In genomic region chr3:188497021-188497420, GRCh38 we compare ENCODE assay signal across 29 cellular contexts.
DNase-seq lines count a peak whose midpoint lies in the region; ATAC-seq, FAIRE-seq and TF ChIP-seq lines count a peak whose summit lies in the region.
"Had no signal": no experiment of that assay in that cellular context is flagged by ENCODE, and none has a peak within 500 bp of the region (broad histone marks: within the 10 kb centered on the region; RNA-seq: fewer than 3 reads in every experiment).

No MANE protein-coding gene starts in this region.

- no peaks in the 10 kb centered on the region for H3K9me2 ChIP-seq in MM.1S (replicated peaks; ENCODE audit: insufficient read depth, low read length)

- no peak overlapping the region for H3K4me3 ChIP-seq in BLaER1 treated with 17β-estradiol and CSF1 and Interleukin-3, amounts not matched to agents 10 nM and 100 nM
- H3K4me3 ChIP-seq in astrocyte (ENCODE audit: insufficient read depth, low read depth, low read length) (no peak overlapping the region), osteoblast (ENCODE audit: insufficient read depth, low read length) (no peak overlapping the region), MM.1S (ENCODE audit: low read length) (no peak overlapping the region)
- H3K4me3 ChIP-seq: cardiac muscle cell, sigmoid colon had no signal

- peaks cover 0 to 24% (median 7%) of the 10 kb centered on the region in 11 experiments; a peak in 11 of 22 replicates for H3K36me3 ChIP-seq in BLaER1 treated with 17β-estradiol and CSF1 and Interleukin-3, amounts not matched to agents 10 nM and 100 nM
- H3K36me3 ChIP-seq in astrocyte (ENCODE audit: insufficient read depth, low read length) (no peaks in the 10 kb centered on the region), osteoblast (ENCODE audit: insufficient read depth, low read length) (no peaks in the 10 kb centered on the region), MM.1S (replicated peaks; ENCODE audit: insufficient read depth, low read length) (no peaks in the 10 kb centered on the region)
- H3K36me3 ChIP-seq: cardiac muscle cell had no signal

- H3F3A ChIP-seq in MM.1S (ENCODE audit: insufficient read depth, low read length): no peaks in the 10 kb centered on the region

- H3K9me3 ChIP-seq in BLaER1 treated with 17β-estradiol and CSF1 and Interleukin-3, amounts not matched to agents 10 nM and 100 nM (replicated peaks in 1 of 11): peaks cover 11 to 22% (median 16%) of the 10 kb centered on the region in 11 experiments
- H3K9me3 ChIP-seq in astrocyte (ENCODE audit: insufficient read depth, low read depth, low read length) (no peaks in the 10 kb centered on the region), osteoblast (ENCODE audit: low read depth, low read length) (no peaks in the 10 kb centered on the region), MM.1S (replicated peaks; ENCODE audit: insufficient read depth, low read length) (no peaks in the 10 kb centered on the region)
- H3K9me3 ChIP-seq: sigmoid colon had no signal

- no peak overlapping the region for H3K4me3 Mint-ChIP-seq in astrocyte (ENCODE audit: unreplicated experiment)
- no peak overlapping the region for H3K4me3 Mint-ChIP-seq in activated T-helper 17 cell treated with anti-CD3 and anti-CD28 coated beads, Interleukin-2, amount 50 U/mL, for 72 hours
- H3K4me3 Mint-ChIP-seq: activated CD4-positive, alpha-beta T cell treated with anti-CD3 and anti-CD28 coated beads, Interleukin-2, amount 10 ng/mL, durations not matched to agents 7 days and 5 days; activated naive CD4-positive, alpha-beta T cell treated with anti-CD3 and anti-CD28 coated beads, Interleukin-2, amount 10 ng/mL, durations not matched to agents 7 days and 5 days; activated T-cell treated with anti-CD3 and anti-CD28 coated beads, Interleukin-2, amount 50 U/mL, for 72 hours; dendritic cell treated with granulocyte-macrophage colony-stimulating factor and Interleukin-4, amounts not matched to agents 40 ng/mL and 50 ng/mL, for 4 days; HFFc6; T-helper 2 cell treated with Interferon-gamma antibody and Interleukin-4, amounts not matched to agents 5 μg/mL and 100 μg/mL, for 36 hours had no signal

- no peak overlapping the region for H3K9ac ChIP-seq in BLaER1 treated with 17β-estradiol and CSF1 and Interleukin-3, amounts not matched to agents 10 nM and 100 nM
- H3K9ac ChIP-seq in astrocyte (ENCODE audit: low read length) (no peak overlapping the region), MM.1S (ENCODE audit: low read length) (no peak overlapping the region)

- H3K27ac Mint-ChIP-seq in astrocyte (ENCODE audit: unreplicated experiment): no peak overlapping the region
- H3K27ac Mint-ChIP-seq in activated T-helper 17 cell treated with anti-CD3 and anti-CD28 coated beads, Interleukin-2, amount 50 U/mL, for 72 hours: no peak overlapping the region
- H3K27ac Mint-ChIP-seq: activated CD4-positive, alpha-beta T cell treated with anti-CD3 and anti-CD28 coated beads, Interleukin-2, amount 10 ng/mL, durations not matched to agents 7 days and 5 days; activated naive CD4-positive, alpha-beta T cell treated with anti-CD3 and anti-CD28 coated beads, Interleukin-2, amount 10 ng/mL, durations not matched to agents 7 days and 5 days; activated T-cell treated with anti-CD3 and anti-CD28 coated beads, Interleukin-2, amount 50 U/mL, for 72 hours; HFFc6; progenitor cell of endocrine pancreas; T-helper 2 cell treated with Interferon-gamma antibody and Interleukin-4, amounts not matched to agents 5 μg/mL and 100 μg/mL, for 36 hours had no signal

- peaks cover 7% of the 10 kb centered on the region for H3K4me1 Mint-ChIP-seq in astrocyte (ENCODE audit: low read depth, unreplicated experiment)
- no peaks in the 10 kb centered on the region for H3K4me1 Mint-ChIP-seq in activated T-helper 17 cell treated with anti-CD3 and anti-CD28 coated beads, Interleukin-2, amount 50 U/mL, for 72 hours
- H3K4me1 Mint-ChIP-seq: activated naive CD4-positive, alpha-beta T cell treated with anti-CD3 and anti-CD28 coated beads, Interleukin-2, amount 10 ng/mL, durations not matched to agents 7 days and 5 days had no signal

- H3K79me2 ChIP-seq in astrocyte (ENCODE audit: insufficient read depth, low read length): peaks cover 72% of the 10 kb centered on the region
- peaks cover 27% of the 10 kb centered on the region for H3K79me2 ChIP-seq in osteoblast (ENCODE audit: insufficient read depth, low read length)
- H3K79me2 ChIP-seq in MM.1S (ENCODE audit: low read length): no peaks in the 10 kb centered on the region

- no peaks in the 10 kb centered on the region for H4K20me1 ChIP-seq in BLaER1 treated with 17β-estradiol and CSF1 and Interleukin-3, amounts not matched to agents 10 nM and 100 nM
- H4K20me1 ChIP-seq in astrocyte (ENCODE audit: insufficient read depth, low read length) (peaks cover 7% of the 10 kb centered on the region), osteoblast (ENCODE audit: insufficient read depth, low read length) (no peaks in the 10 kb centered on the region), MM.1S (ENCODE audit: insufficient read depth, low read length) (no peaks in the 10 kb centered on the region)

- no peaks in the 10 kb centered on the region for H3K9me3 Mint-ChIP-seq in astrocyte (ENCODE audit: unreplicated experiment)
- peaks cover under 1% of the 10 kb centered on the region for H3K9me3 Mint-ChIP-seq in activated T-helper 17 cell treated with anti-CD3 and anti-CD28 coated beads, Interleukin-2, amount 50 U/mL, for 72 hours

- H3K27ac ChIP-seq in BLaER1 treated with 17β-estradiol and CSF1 and Interleukin-3, amounts not matched to agents 10 nM and 100 nM: 0 out of 22 replicates have a peak overlapping the region, but pooled peaks of 1 of the 11 experiments have one; percentile 9
- H3K27ac ChIP-seq in astrocyte (ENCODE audit: low read depth, low read length) (no peak overlapping the region), osteoblast (ENCODE audit: low read depth, low read length) (no peak overlapping the region), MM.1S (ENCODE audit: low read length) (no peak overlapping the region)
- H3K27ac ChIP-seq: cardiac muscle cell, sigmoid colon, VCaP had no signal

- DNase-seq in LHCN-M2 (ENCODE audit: low read depth): peak; percentile 82
- DNase-seq in astrocyte (ENCODE audit: low read depth): no peak
- peak; percentile 80 for DNase-seq in osteoblast (ENCODE audit: insufficient read length, low spot score, missing footprints)
- DNase-seq in NCI-H1930 (lab: John Stamatoyannopoulos, UW): no peak
- DNase-seq in stimulated activated naive CD4-positive, alpha-beta T cell (lab: John Stamatoyannopoulos, UW): no peak
- DNase-seq in MM.1S: no peak
- DNase-seq: activated CD4-positive, alpha-beta T cell treated with anti-CD3 and anti-CD28 coated beads, Interleukin-2, amount 10 ng/mL, durations not matched to agents 7 days and 5 days; activated naive CD4-positive, alpha-beta T cell treated with anti-CD3 and anti-CD28 coated beads, Interleukin-2, amount 10 ng/mL, durations not matched to agents 7 days and 5 days; activated T-cell treated with anti-CD3 and anti-CD28 coated beads, Interleukin-2, amount 50 U/mL, for 72 hours; amniotic stem cell; C1 segment of cervical spinal cord; head of caudate nucleus; HFFc6; KBM-7; MV-4-11; NCI-H1694; NCI-H2171 treated with DMSO at 0.1 percent for 48 hours; NCI-H526 treated with DMSO at 0.1 percent for 48 hours; RPMI8226; sigmoid colon; trophoblast cell had no signal

- H3K36me3 Mint-ChIP-seq in astrocyte (ENCODE audit: low read depth, unreplicated experiment): peaks cover 9% of the 10 kb centered on the region
- peaks cover 7% of the 10 kb centered on the region for H3K36me3 Mint-ChIP-seq in activated T-helper 17 cell treated with anti-CD3 and anti-CD28 coated beads, Interleukin-2, amount 50 U/mL, for 72 hours (ENCODE audit: low read depth)

- H3K4me1 ChIP-seq in BLaER1 treated with 17β-estradiol and CSF1 and Interleukin-3, amounts not matched to agents 10 nM and 100 nM: peaks cover 7 to 59% (median 18%) of the 10 kb centered on the region in 10 experiments
- H3K4me1 ChIP-seq in astrocyte (ENCODE audit: insufficient read depth, low read length): no peaks in the 10 kb centered on the region
- H3K4me1 ChIP-seq in osteoblast (ENCODE audit: insufficient read depth, low read length): peaks cover 9% of the 10 kb centered on the region
- H3K4me1 ChIP-seq in MM.1S (ENCODE audit: low read length): no peaks in the 10 kb centered on the region

- no peak for ATAC-seq in activated T-helper 17 cell treated with anti-CD3 and anti-CD28 coated beads, Interleukin-2, amount 50 U/mL, for 72 hours (replicated peaks)
- ATAC-seq: activated T-cell treated with anti-CD3 and anti-CD28 coated beads, Interleukin-2, amount 50 U/mL, for 72 hours had no signal

- TF ChIP-seq CTCF in astrocyte (IDR thresholded peaks at IDR 0.05; ENCODE audit: insufficient read depth, low read depth, low read length): no peak
- TF ChIP-seq CTCF in osteoblast (IDR thresholded peaks at IDR 0.05; ENCODE audit: extremely low read depth, low read depth, low read length): no peak
- no peak for TF ChIP-seq CTCF in MM.1S (IDR thresholded peaks at IDR 0.05; ENCODE audit: low read length)

- H3K27me3 ChIP-seq in BLaER1 treated with 17β-estradiol and CSF1 and Interleukin-3, amounts not matched to agents 10 nM and 100 nM: no peaks in the 10 kb centered on the region
- no peaks in the 10 kb centered on the region for H3K27me3 ChIP-seq in astrocyte (ENCODE audit: insufficient read depth, low read length)
- no peaks in the 10 kb centered on the region for H3K27me3 ChIP-seq in osteoblast (ENCODE audit: insufficient read depth, low read length)
- no peaks in the 10 kb centered on the region for H3K27me3 ChIP-seq in MM.1S (replicated peaks; ENCODE audit: insufficient read depth, low read length)
- H3K27me3 ChIP-seq: cardiac muscle cell, sigmoid colon had no signal

- peak; percentile 17 for FAIRE-seq in astrocyte (lab: Jason Lieb, UNC)
- FAIRE-seq: GM19239 had no signal

- H2AFZ ChIP-seq in astrocyte (ENCODE audit: low read depth, low read length): no peak overlapping the region
- H2AFZ ChIP-seq in osteoblast (ENCODE audit: low read length): no peak overlapping the region
- no peak overlapping the region for H2AFZ ChIP-seq in MM.1S (ENCODE audit: low read length)

- peak overlapping the region in 7 of 11 experiments; percentile 14 to 51 (median 43); a peak in 10 of 22 replicates for H3K4me2 ChIP-seq in BLaER1 treated with 17β-estradiol and CSF1 and Interleukin-3, amounts not matched to agents 10 nM and 100 nM
- H3K4me2 ChIP-seq in astrocyte (ENCODE audit: low read length) (no peak overlapping the region), osteoblast (ENCODE audit: insufficient read depth, low read length) (no peak overlapping the region), MM.1S (ENCODE audit: low read depth, low read length) (no peak overlapping the region)

- H3K27me3 Mint-ChIP-seq in astrocyte (ENCODE audit: low read depth, unreplicated experiment): no peaks in the 10 kb centered on the region
- no peaks in the 10 kb centered on the region for H3K27me3 Mint-ChIP-seq in activated T-helper 17 cell treated with anti-CD3 and anti-CD28 coated beads, Interleukin-2, amount 50 U/mL, for 72 hours
- H3K27me3 Mint-ChIP-seq: activated CD4-positive, alpha-beta T cell treated with anti-CD3 and anti-CD28 coated beads, Interleukin-2, amount 10 ng/mL, durations not matched to agents 7 days and 5 days; activated naive CD4-positive, alpha-beta T cell treated with anti-CD3 and anti-CD28 coated beads, Interleukin-2, amount 10 ng/mL, durations not matched to agents 7 days and 5 days; dendritic cell treated with granulocyte-macrophage colony-stimulating factor and Interleukin-4, amounts not matched to agents 40 ng/mL and 50 ng/mL, for 4 days; progenitor cell of endocrine pancreas had no signal

Comparison
In these comparisons a context has a peak if more than half of its experiments do, and no peak if none do; other contexts are left out.
1. H3K4me2 ChIP-seq: peak in BLaER1 treated with 17β-estradiol and CSF1 and Interleukin-3, amounts not matched to agents 10 nM and 100 nM (7 of 11); none in astrocyte (single experiment), osteoblast (single experiment) and MM.1S (single experiment).
2. DNase-seq: peak in LHCN-M2 (single experiment) and osteoblast (single experiment); none in astrocyte (single experiment), NCI-H1930 (0 of 2), stimulated activated naive CD4-positive, alpha-beta T cell (0 of 6) and MM.1S (single experiment).